8 cellular contexts compared by ENCODE assay signal in genomic region chr9:135504262-135505229, GRCh38. TPM values are rescaled to one million over a fixed set of nuclear protein-coding genes. Genes with fewer than 3 reads are reported as not detected.
DNase-seq lines count a peak whose midpoint lies in the region; ATAC-seq and TF ChIP-seq lines count a peak whose summit lies in the region.

No MANE protein-coding gene starts in this region.

- DNase-seq in CMK (ENCODE audit: low read depth) (peak; percentile 50), HFFc6 (peak; percentile 51), SKM-1 (lab: John Stamatoyannopoulos, UW; ENCODE audit: unreplicated experiment) (peak; percentile 17), anterior cingulate cortex (lab: John Stamatoyannopoulos, UW) (peak in 48 of 58 donors; percentile 3 to 80 (median 40)), hippocampal formation (lab: John Stamatoyannopoulos, UW) (peak; percentile 24 to 36), spleen (peak; percentile 82), NCI-H774 (lab: John Stamatoyannopoulos, UW) (no peak)

- no peak for ATAC-seq in GM18511 (IDR thresholded peaks at IDR 0.05; ENCODE audit: unreplicated experiment)

- TF ChIP-seq POLR2A in spleen (IDR thresholded peaks at IDR 0.05): no peak

- H3K4me3 ChIP-seq in spleen: no peak overlapping the region

- peaks cover 2% of the 10 kb centered on the region for H3K27me3 Mint-ChIP-seq in HFFc6 (ENCODE audit: insufficient read depth)

- peak overlapping the region in 1 of 8 donors; percentile 52 for H3K27ac ChIP-seq in spleen

- 70 to 82% (median 73%) methylated on average over 14 to 21 of the region's 21 CpGs for WGBS in spleen, 5 donors

- no peak overlapping the region for H3K4me3 Mint-ChIP-seq in HFFc6

- H3K27me3 ChIP-seq in spleen (replicated peaks in 1 of 7): no peaks in the 10 kb centered on the region

- H3K9me3 Mint-ChIP-seq in HFFc6: no peaks in the 10 kb centered on the region

- H3K4me1 ChIP-seq in spleen: peaks cover 12 to 64% (median 38%) of the 10 kb centered on the region in 6 donors

- peaks cover 0 to 39% (median 29%) of the 10 kb centered on the region in 6 donors for H3K36me3 ChIP-seq in spleen

- TF ChIP-seq CTCF in HFFc6 (IDR thresholded peaks at IDR 0.05): peak; percentile 88
- peak in 10 of 11 experiments; percentile 45 to 79 (median 62) for TF ChIP-seq CTCF in spleen (IDR thresholded peaks at IDR 0.05 in 8 of 11, conservative IDR thresholded peaks at IDR 0.05 in 3 of 11)

- intact Hi-C loops in spleen (cut with DNase I; ENCODE audit: low total_unique reads): no loop called here

- H3K36me3 Mint-ChIP-seq in HFFc6 (ENCODE audit: low read depth): peaks cover 4% of the 10 kb centered on the region; the same call in 1 of the 2 replicates

- H3K9me3 ChIP-seq in spleen: peaks cover 0 to 21% (median 14%) of the 10 kb centered on the region in 8 donors

- H3K4me1 Mint-ChIP-seq in HFFc6 (ENCODE audit: low read depth): 0 out of 2 replicates have a peak, but pooled peaks cover 7% of the 10 kb centered on the region

- H3K27ac Mint-ChIP-seq in HFFc6: no peak overlapping the region

RNA-seq across cellular contexts. Expression of gene MRPS2, which starts 4.1 kb away (rescaled TPM):
- 10 to 100 TPM; 37.5 to 43.3 (median 38.6) TPM for total RNA-seq in HFFc6 (2021; fragmentation: NEBNext Ultra II Directional; extraction: Animal tissue kit (Norgen Biotek cat#: 25700))
- total RNA-seq in spleen: 10 to 100 TPM; 19.2 to 34.1 (median 24.1) TPM
- polyA plus RNA-seq in spleen: 10 to 100 TPM; 29.8 to 40.6 (median 34.5) TPM

RNA-seq across cellular contexts. Expression of gene LCN1, which starts 16.7 kb away (rescaled TPM):
- total RNA-seq in HFFc6 (2021; fragmentation: NEBNext Ultra II Directional; extraction: Animal tissue kit (Norgen Biotek cat#: 25700)): under 1 TPM in 2 of 6 experiments, not detected in 4; 0.28 to 0.46 TPM
- total RNA-seq in spleen: not detected
- polyA plus RNA-seq in spleen: under 1 TPM in 1 of 3 donors, not detected in 2; 0.09 TPM

RNA-seq across cellular contexts. Expression of gene PPP1R26, which starts 25.0 kb away (rescaled TPM):
- total RNA-seq in HFFc6 (2021; fragmentation: NEBNext Ultra II Directional; extraction: Animal tissue kit (Norgen Biotek cat#: 25700)): 10 to 100 TPM; 10.6 to 14.9 (median 11.0) TPM
- 10 to 100 TPM in 2 of 7 donors, 1 to 10 TPM in 5; 6.7 to 18.7 (median 9.7) TPM for total RNA-seq in spleen
- 1 to 10 TPM; 1.8 to 4.5 (median 2.3) TPM for polyA plus RNA-seq in spleen

RNA-seq across cellular contexts. Expression of gene OBP2A, which starts 41.4 kb away (rescaled TPM):
- not detected for total RNA-seq in HFFc6 (2021; fragmentation: NEBNext Ultra II Directional; extraction: Animal tissue kit (Norgen Biotek cat#: 25700))
- under 1 TPM in 1 of 7 donors, not detected in 6; 0.40 TPM for total RNA-seq in spleen
- polyA plus RNA-seq in spleen: not detected

RNA-seq across cellular contexts. Expression of gene PAEP, which starts 57.0 kb away (rescaled TPM):
- not detected for total RNA-seq in HFFc6 (2021; fragmentation: NEBNext Ultra II Directional; extraction: Animal tissue kit (Norgen Biotek cat#: 25700))
- not detected for total RNA-seq in spleen
- polyA plus RNA-seq in spleen: not detected
